ENCODE assay signal across 1 cellular context in the genomic region with DNA sequence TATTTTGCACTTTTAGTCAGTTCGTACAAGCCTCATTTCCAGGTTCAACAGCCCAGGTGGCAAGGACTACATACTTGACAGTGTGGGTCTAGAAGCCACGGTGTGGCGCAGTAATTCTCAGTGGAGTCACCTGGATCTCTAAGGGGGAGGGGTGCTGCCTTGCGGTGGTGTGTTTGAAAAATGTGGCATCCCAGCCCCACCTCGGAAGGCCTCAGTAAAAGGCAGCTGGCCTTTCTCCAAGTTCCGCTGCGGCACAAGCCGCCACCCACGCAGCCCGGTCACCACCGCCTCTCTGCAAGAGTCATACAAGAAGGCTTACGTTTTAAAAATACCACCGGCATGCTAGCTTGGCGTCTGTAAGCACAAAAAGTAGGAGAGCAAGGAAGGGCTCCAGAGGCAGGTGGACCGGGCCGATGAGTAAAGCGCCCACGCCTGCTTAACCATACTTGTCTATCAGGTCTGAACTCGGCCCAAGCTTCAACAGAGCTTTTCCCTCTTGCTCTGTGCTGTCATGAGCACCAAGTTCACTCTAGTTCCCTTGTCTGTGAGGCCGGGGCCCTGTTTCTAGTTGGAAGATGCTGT.
A peak's percentile ranks its signal among the peaks of the same experiment; 100 is the strongest.
TF ChIP-seq lines count a peak whose summit lies in the region.

No MANE protein-coding gene starts in this region.

TF ChIP-seq in HCT116, 20 proteins besides CTCF, POLR2A, EP300 and RAD21 (continued from another document):
- TF ChIP-seq POLR2AphosphoS5 (IDR thresholded peaks at IDR 0.05; ENCODE audit: low read depth, low read length): peak; percentile 71
- peak; percentile 83; the same call in 1 of the 2 replicates for TF ChIP-seq CBX3 (IDR thresholded peaks at IDR 0.05; ENCODE audit: low read depth)
- TF ChIP-seq, protein P1, sequence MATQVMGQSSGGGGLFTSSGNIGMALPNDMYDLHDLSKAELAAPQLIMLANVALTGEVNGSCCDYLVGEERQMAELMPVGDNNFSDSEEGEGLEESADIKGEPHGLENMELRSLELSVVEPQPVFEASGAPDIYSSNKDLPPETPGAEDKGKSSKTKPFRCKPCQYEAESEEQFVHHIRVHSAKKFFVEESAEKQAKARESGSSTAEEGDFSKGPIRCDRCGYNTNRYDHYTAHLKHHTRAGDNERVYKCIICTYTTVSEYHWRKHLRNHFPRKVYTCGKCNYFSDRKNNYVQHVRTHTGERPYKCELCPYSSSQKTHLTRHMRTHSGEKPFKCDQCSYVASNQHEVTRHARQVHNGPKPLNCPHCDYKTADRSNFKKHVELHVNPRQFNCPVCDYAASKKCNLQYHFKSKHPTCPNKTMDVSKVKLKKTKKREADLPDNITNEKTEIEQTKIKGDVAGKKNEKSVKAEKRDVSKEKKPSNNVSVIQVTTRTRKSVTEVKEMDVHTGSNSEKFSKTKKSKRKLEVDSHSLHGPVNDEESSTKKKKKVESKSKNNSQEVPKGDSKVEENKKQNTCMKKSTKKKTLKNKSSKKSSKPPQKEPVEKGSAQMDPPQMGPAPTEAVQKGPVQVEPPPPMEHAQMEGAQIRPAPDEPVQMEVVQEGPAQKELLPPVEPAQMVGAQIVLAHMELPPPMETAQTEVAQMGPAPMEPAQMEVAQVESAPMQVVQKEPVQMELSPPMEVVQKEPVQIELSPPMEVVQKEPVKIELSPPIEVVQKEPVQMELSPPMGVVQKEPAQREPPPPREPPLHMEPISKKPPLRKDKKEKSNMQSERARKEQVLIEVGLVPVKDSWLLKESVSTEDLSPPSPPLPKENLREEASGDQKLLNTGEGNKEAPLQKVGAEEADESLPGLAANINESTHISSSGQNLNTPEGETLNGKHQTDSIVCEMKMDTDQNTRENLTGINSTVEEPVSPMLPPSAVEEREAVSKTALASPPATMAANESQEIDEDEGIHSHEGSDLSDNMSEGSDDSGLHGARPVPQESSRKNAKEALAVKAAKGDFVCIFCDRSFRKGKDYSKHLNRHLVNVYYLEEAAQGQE (IDR thresholded peaks at IDR 0.05; ENCODE audit: low read depth): no peak
- TF ChIP-seq JUND (IDR thresholded peaks at IDR 0.05): peak; percentile 78; the same call in 1 of the 2 replicates
- no peak for TF ChIP-seq ZFX (IDR thresholded peaks at IDR 0.05)
